8 cellular contexts compared by ENCODE assay signal in the genomic region with DNA sequence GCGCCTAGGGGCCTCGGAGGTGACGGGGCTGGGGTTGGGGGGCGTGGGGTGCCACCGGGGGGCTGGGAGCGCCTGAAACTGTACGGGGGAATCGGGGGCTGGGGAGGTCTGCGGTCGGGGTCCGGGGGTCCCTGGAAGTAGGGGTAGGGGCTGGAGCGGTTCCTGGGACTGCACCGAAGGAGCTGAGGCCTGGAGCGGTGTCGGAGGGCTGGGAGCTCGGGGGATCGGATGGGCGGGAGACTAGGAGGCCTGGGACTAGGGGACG. TPM values are rescaled to one million over a fixed set of nuclear protein-coding genes. Genes with fewer than 3 reads are reported as not detected.
DNase-seq lines count a peak whose midpoint lies in the region; ATAC-seq and TF ChIP-seq lines count a peak whose summit lies in the region.

No MANE protein-coding gene starts in this region.

- H3K36me3 Mint-ChIP-seq in activated T-cell treated with anti-CD3 and anti-CD28 coated beads, Interleukin-2, amount 50 U/mL, for 72 hours (ENCODE audit: insufficient read depth in 2 of 2) = peaks cover 8 to 14% of the 10 kb centered on the region in 2 donors

- no peak for DNase-seq in activated T-cell treated with anti-CD3 and anti-CD28 coated beads, Interleukin-2, amount 50 U/mL, for 72 hours
- no peak for DNase-seq in activated T-cell treated with anti-CD3 and anti-CD28 coated beads, Interleukin-2, amount 50 U/mL, for 1 hour
- DNase-seq in astrocyte of the spinal cord (ENCODE audit: low read depth, low spot score) (no peak), right lobe of liver (no peak), transverse colon (no peak)
- no peak for DNase-seq in stimulated activated CD4-positive, alpha-beta T cell treated with anti-CD3 and anti-CD28 coated beads, Interleukin-15, amount 100 ng/mL, for 24 hours

- peaks cover 30% of the 10 kb centered on the region for H3K4me1 Mint-ChIP-seq in activated T-cell treated with anti-CD3 and anti-CD28 coated beads, Interleukin-2, amount 50 U/mL, for 72 hours (ENCODE audit: low read depth)

- in situ Hi-C loops in astrocyte of the spinal cord (cut with HindIII; ENCODE audit: low sequenced_read_pairs) (no loop called here), transverse colon (cut with MboI; ENCODE audit: low pct_ligation_motif_present in 1 of 4, low pct_unique_long_range_greater_than_20kb in 1 of 4, low sequenced_read_pairs in 3 of 4) (loop anchor here in 2 of 4 donors (10.0 to 25.0 kb wide), 3 partner anchors 129 to 204 kb away; a partner anchor contains a TSS)

- peak overlapping the region; percentile 94 for H3K27ac Mint-ChIP-seq in activated T-cell treated with anti-CD3 and anti-CD28 coated beads, Interleukin-2, amount 50 U/mL, for 72 hours

- 0% methylated on average over 2 of the region's 19 CpGs for WGBS in right lobe of liver (ENCODE audit: insufficient coverage, low coverage, low lambda C conversion rate, missing lambda C conversion rate)
- WGBS in transverse colon (ENCODE audit: low coverage in 1 of 2), 2 donors = 2% methylated on average over 18 of the region's 19 CpGs; no CpG with 5 or more reads in 1 of the 2 donors

- ATAC-seq in activated T-cell treated with anti-CD3 and anti-CD28 coated beads, Interleukin-2, amount 50 U/mL, for 72 hours (replicated peaks in 1 of 2) = no peak
- ATAC-seq in right lobe of liver (no peak), HG02623 (IDR thresholded peaks at IDR 0.05; ENCODE audit: unreplicated experiment) (no peak), GM18502 (IDR thresholded peaks at IDR 0.05; ENCODE audit: poor library complexity, unreplicated experiment) (no peak)

- no peak for TF ChIP-seq CTCF in astrocyte of the spinal cord (IDR thresholded peaks at IDR 0.05; ENCODE audit: low read depth, low read length)
- no peak for TF ChIP-seq CTCF in right lobe of liver (IDR thresholded peaks at IDR 0.05)
- no peak for TF ChIP-seq CTCF in transverse colon (IDR thresholded peaks at IDR 0.05)

- H3K9me3 ChIP-seq in right lobe of liver (no peaks in the 10 kb centered on the region), transverse colon (no peaks in the 10 kb centered on the region)

- intact Hi-C loops in right lobe of liver (cut with DNase I) = no loop called here
- intact Hi-C loops in transverse colon (cut with DNase I; ENCODE audit: low total_unique reads) = loop anchor here (5.0 kb wide), 1 partner anchor 1204 kb away; a partner anchor contains a TSS

- peak overlapping the region; percentile 95 for H3K4me3 ChIP-seq in astrocyte of the spinal cord (ENCODE audit: low read depth, low read length)
- peak overlapping the region; percentile 71 to 74 (median 72) for H3K4me3 ChIP-seq in right lobe of liver
- peak overlapping the region; percentile 89 to 99 (median 96) for H3K4me3 ChIP-seq in transverse colon

- peak overlapping the region; percentile 92 to 97 for H3K4me3 Mint-ChIP-seq in activated T-cell treated with anti-CD3 and anti-CD28 coated beads, Interleukin-2, amount 50 U/mL, for 72 hours

- TF ChIP-seq EP300 in transverse colon (IDR thresholded peaks at IDR 0.05; ENCODE audit: low read depth) = no peak

- H3K4me1 ChIP-seq in right lobe of liver (peaks cover 0 to 8% (median 0%) of the 10 kb centered on the region in 4 donors), transverse colon (peaks cover 4 to 22% (median 14%) of the 10 kb centered on the region in 4 donors)

- no peaks in the 10 kb centered on the region for H3K27me3 ChIP-seq in right lobe of liver
- no peaks in the 10 kb centered on the region for H3K27me3 ChIP-seq in transverse colon

- TF ChIP-seq POLR2A in right lobe of liver (IDR thresholded peaks at IDR 0.05) = no peak
- no peak for TF ChIP-seq POLR2A in transverse colon (IDR thresholded peaks at IDR 0.05)

- H3K9me3 Mint-ChIP-seq in activated T-cell treated with anti-CD3 and anti-CD28 coated beads, Interleukin-2, amount 50 U/mL, for 72 hours = no peaks in the 10 kb centered on the region

- H3K36me3 ChIP-seq in right lobe of liver (peaks cover 0 to 30% (median 23%) of the 10 kb centered on the region in 4 donors), transverse colon (peaks cover 0 to 19% (median 9%) of the 10 kb centered on the region in 4 donors)

- no peaks in the 10 kb centered on the region for H3K27me3 Mint-ChIP-seq in activated T-cell treated with anti-CD3 and anti-CD28 coated beads, Interleukin-2, amount 50 U/mL, for 72 hours (ENCODE audit: low read depth)

- H3K27ac ChIP-seq in right lobe of liver (peak overlapping the region; percentile 53 to 81 (median 67)), transverse colon (peak overlapping the region; percentile 86 to 96 (median 94))

RNA-seq across cellular contexts. Expression of a gene that starts 0.4 kb away (rescaled TPM):
- total RNA-seq in activated T-cell treated with anti-CD3 and anti-CD28 coated beads, Interleukin-2, amount 50 U/mL, for 72 hours = 10 to 100 TPM; 71.6 to 73.9 TPM
- total RNA-seq in right lobe of liver (10 to 100 TPM; 15.1 to 33.2 (median 24.0) TPM), transverse colon (100 to 1,000 TPM in 2 of 4 donors, 10 to 100 TPM in 2; 53.7 to 134 (median 97.7) TPM)

RNA-seq across cellular contexts. Expression of a gene that starts 23.1 kb away (rescaled TPM):
- under 1 TPM; 0.21 to 0.70 TPM for total RNA-seq in activated T-cell treated with anti-CD3 and anti-CD28 coated beads, Interleukin-2, amount 50 U/mL, for 72 hours
- total RNA-seq in right lobe of liver (under 1 TPM in 1 of 6 experiments, not detected in 5; 0.13 TPM), transverse colon (not detected)

RNA-seq across cellular contexts. Expression of a gene that starts 54.8 kb away (rescaled TPM):
- total RNA-seq in activated T-cell treated with anti-CD3 and anti-CD28 coated beads, Interleukin-2, amount 50 U/mL, for 72 hours = 10 to 100 TPM; 40.1 to 45.7 TPM
- total RNA-seq in right lobe of liver = under 1 TPM; 0.37 to 0.87 (median 0.73) TPM
- 1 to 10 TPM in 2 of 4 donors, under 1 TPM in 1, not detected in 1; 0.55 to 6.0 (median 3.0) TPM for total RNA-seq in transverse colon

Comparison
In these comparisons a context has a peak if more than half of its experiments do, and no peak if none do; other contexts are left out.
1. RNA of a gene that starts 54.8 kb away (total RNA-seq): 40.1 to 45.7 TPM in activated T-cell treated with anti-CD3 and anti-CD28 coated beads, Interleukin-2, amount 50 U/mL, for 72 hours; 0.55 to 6.0 TPM in transverse colon and 0.37 to 0.87 TPM in right lobe of liver; every median in the first group is over 4 times any median in the second.
2. Peak in every context shown above with its lines, with median percentiles within 50 percentile points of each other: H3K4me3 ChIP-seq.